In the genomic region with DNA sequence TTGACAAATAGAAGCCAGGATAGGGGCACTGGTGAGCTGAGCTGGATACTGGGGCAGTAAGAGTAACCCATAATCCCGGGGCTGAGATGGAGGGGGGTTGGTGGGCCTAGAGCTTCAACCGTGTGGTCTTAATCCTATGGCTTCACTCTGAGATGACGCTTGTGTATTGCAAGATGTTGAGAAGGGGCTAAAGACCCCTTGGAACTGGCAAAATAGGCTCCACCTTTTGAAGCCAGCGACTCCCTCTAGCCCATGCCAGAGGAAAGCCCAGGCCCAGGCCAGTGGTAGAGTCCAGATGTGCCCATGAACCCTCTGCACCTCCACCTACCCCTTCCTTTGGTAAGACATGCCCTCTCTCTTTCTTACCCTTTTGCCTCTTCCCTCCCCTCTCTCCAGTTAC, we compare ENCODE assay signal across 40 cellular contexts. TPM values are rescaled to one million over a fixed set of nuclear protein-coding genes. Genes with fewer than 3 reads are reported as not detected.
"Had no signal": no experiment of that assay in that cellular context is flagged by ENCODE, and none has a peak within 500 bp of the region (broad histone marks: within the 10 kb centered on the region; RNA-seq: fewer than 3 reads in every experiment).

No MANE protein-coding gene starts in this region.

- ATAC-seq: activated CD4-positive, CD25-positive, alpha-beta regulatory T cell treated with anti-CD3 and anti-CD28 coated beads, Interleukin-2, amount 50 U/mL, for 24 hours; activated CD8-positive, alpha-beta memory T cell treated with anti-CD3 and anti-CD28 coated beads, Interleukin-2, amount 10 ng/mL, durations not matched to agents 7 days and 5 days; activated CD8-positive, alpha-beta T cell treated with anti-CD3 and anti-CD28 coated beads, Interleukin-2, amount 10 ng/mL, durations not matched to agents 7 days and 5 days; activated T-helper 17 cell treated with anti-CD3 and anti-CD28 coated beads, Interleukin-2, amount 50 U/mL, for 72 hours; effector memory CD8-positive, alpha-beta T cell; foreskin keratinocyte; gastrocnemius medialis; T-helper 17 cell had no signal

- FAIRE-seq: astrocyte, bronchial epithelial cell, colon had no signal

- H3K27ac ChIP-seq: brain microvascular endothelial cell, esophagus muscularis mucosa, foreskin keratinocyte, gastrocnemius medialis, WERI-Rb-1 had no signal

- DNase-seq: activated B cell treated with CpG ODN at 0.5 μM for 24 hours; activated CD4-positive, alpha-beta T cell treated with anti-CD3 and anti-CD28 coated beads for 48 hours; activated CD4-positive, alpha-beta T cell treated with anti-CD3 and anti-CD28 coated beads, Interleukin-2, amount 50 U/mL, for 1 hour; activated CD4-positive, alpha-beta T cell treated with anti-CD3 and anti-CD28 coated beads, Interleukin-2, amount 50 U/mL, for 48 hours; activated CD8-positive, alpha-beta memory T cell treated with anti-CD3 and anti-CD28 coated beads, Interleukin-2, amount 10 ng/mL, durations not matched to agents 7 days and 5 days; activated CD8-positive, alpha-beta memory T cell treated with anti-CD3 and anti-CD28 coated beads, Interleukin-2, amount 50 U/mL, for 4 hours; activated CD8-positive, alpha-beta T cell treated with anti-CD3 and anti-CD28 coated beads, Interleukin-2, amount 10 ng/mL, durations not matched to agents 7 days and 5 days; activated effector memory CD4-positive, alpha-beta T cell treated with Interleukin-2 at 50 U/mL for 16 hours; activated gamma-delta T cell treated with Interleukin-2 at 50 U/mL for 16 hours; activated naive CD4-positive, alpha-beta T cell treated with anti-CD3 and anti-CD28 coated beads, Interleukin-2, amount 50 U/mL, for 16 hours; activated naive CD4-positive, alpha-beta T cell treated with Interleukin-2 at 50 U/mL for 16 hours; activated T-cell treated with anti-CD3 and anti-CD28 coated beads, Interleukin-2, amount 50 U/mL, for 1 hour; amniotic stem cell; anterior cingulate cortex; brain microvascular endothelial cell; cortex of kidney; dermis blood vessel endothelial cell; effector CD4-positive, alpha-beta T cell; effector memory CD8-positive, alpha-beta T cell; erythroblast; foreskin keratinocyte; gastrocnemius medialis; T-helper 1 cell; T-helper 17 cell; T1000; WERI-Rb-1 had no signal

- H3K36me3 ChIP-seq: brain microvascular endothelial cell, esophagus muscularis mucosa, gastrocnemius medialis, WERI-Rb-1 had no signal

- H3K4me3 Mint-ChIP-seq: activated B cell treated with CpG ODN at 0.5 μM for 24 hours; activated CD8-positive, alpha-beta memory T cell treated with anti-CD3 and anti-CD28 coated beads, Interleukin-2, amount 10 ng/mL, durations not matched to agents 7 days and 5 days; activated CD8-positive, alpha-beta T cell treated with anti-CD3 and anti-CD28 coated beads, Interleukin-2, amount 10 ng/mL, durations not matched to agents 7 days and 5 days; activated naive CD8-positive, alpha-beta T cell; activated T-helper 17 cell treated with anti-CD3 and anti-CD28 coated beads, Interleukin-2, amount 50 U/mL, for 72 hours; T-helper 17 cell; T-helper 2 cell treated with Interferon-gamma antibody and Interleukin-4, amounts not matched to agents 5 μg/mL and 100 μg/mL, for 36 hours had no signal

- H3K4me3 ChIP-seq: esophagus muscularis mucosa, gastrocnemius medialis had no signal

- H3K9me3 Mint-ChIP-seq: activated T-helper 17 cell treated with anti-CD3 and anti-CD28 coated beads, Interleukin-2, amount 50 U/mL, for 72 hours; central memory CD8-positive, alpha-beta T cell; T-helper 2 cell treated with Interferon-gamma antibody and Interleukin-4, amounts not matched to agents 5 μg/mL and 100 μg/mL, for 36 hours had no signal

- H3K9me3 ChIP-seq: esophagus muscularis mucosa, gastrocnemius medialis had no signal

- H3K27ac Mint-ChIP-seq: activated CD8-positive, alpha-beta T cell treated with anti-CD3 and anti-CD28 coated beads, Interleukin-2, amount 10 ng/mL, durations not matched to agents 7 days and 5 days; activated naive CD8-positive, alpha-beta T cell; activated T-helper 17 cell treated with anti-CD3 and anti-CD28 coated beads, Interleukin-2, amount 50 U/mL, for 72 hours; effector memory CD8-positive, alpha-beta T cell; T-helper 2 cell treated with Interferon-gamma antibody and Interleukin-4, amounts not matched to agents 5 μg/mL and 100 μg/mL, for 36 hours had no signal

- H3K36me3 Mint-ChIP-seq: activated CD8-positive, alpha-beta memory T cell treated with anti-CD3 and anti-CD28 coated beads, Interleukin-2, amount 10 ng/mL, durations not matched to agents 7 days and 5 days; activated naive CD8-positive, alpha-beta T cell had no signal

RNA-seq across cellular contexts. Expression of gene HOXC12, which starts 4.6 kb away (rescaled TPM):
- total RNA-seq: activated B cell treated with CpG ODN at 0.5 μM for 24 hours; activated CD8-positive, alpha-beta memory T cell treated with anti-CD3 and anti-CD28 coated beads for 36 hours; activated CD8-positive, alpha-beta memory T cell treated with anti-CD3 and anti-CD28 coated beads, Interleukin-2, amount 10 ng/mL, durations not matched to agents 7 days and 5 days; activated CD8-positive, alpha-beta T cell treated with anti-CD3 and anti-CD28 coated beads, Interleukin-2, amount 10 ng/mL, durations not matched to agents 7 days and 5 days; activated T-helper 17 cell treated with anti-CD3 and anti-CD28 coated beads, Interleukin-2, amount 50 U/mL, for 72 hours; astrocyte; bronchial epithelial cell; cardiac septum; cerebellum; dermis blood vessel endothelial cell; esophagus muscularis mucosa; gastrocnemius medialis; glomerular endothelial cell; T-helper 17 cell had no signal

RNA-seq across cellular contexts. Expression of gene HOXC11, which starts 13.6 kb away (rescaled TPM):
- total RNA-seq: activated B cell treated with CpG ODN at 0.5 μM for 24 hours; activated CD8-positive, alpha-beta memory T cell treated with anti-CD3 and anti-CD28 coated beads for 36 hours; activated CD8-positive, alpha-beta memory T cell treated with anti-CD3 and anti-CD28 coated beads, Interleukin-2, amount 10 ng/mL, durations not matched to agents 7 days and 5 days; activated CD8-positive, alpha-beta T cell treated with anti-CD3 and anti-CD28 coated beads, Interleukin-2, amount 10 ng/mL, durations not matched to agents 7 days and 5 days; activated T-helper 17 cell treated with anti-CD3 and anti-CD28 coated beads, Interleukin-2, amount 50 U/mL, for 72 hours; astrocyte; bronchial epithelial cell; cardiac septum; cerebellum; dermis blood vessel endothelial cell; esophagus muscularis mucosa; T-helper 17 cell had no signal
- polyA plus RNA-seq: adipose tissue had no signal

RNA-seq across cellular contexts. Expression of gene HOTAIR, which starts 15.4 kb away (rescaled TPM):
- total RNA-seq: activated B cell treated with CpG ODN at 0.5 μM for 24 hours; activated CD8-positive, alpha-beta memory T cell treated with anti-CD3 and anti-CD28 coated beads for 36 hours; activated CD8-positive, alpha-beta memory T cell treated with anti-CD3 and anti-CD28 coated beads, Interleukin-2, amount 10 ng/mL, durations not matched to agents 7 days and 5 days; activated CD8-positive, alpha-beta T cell treated with anti-CD3 and anti-CD28 coated beads, Interleukin-2, amount 10 ng/mL, durations not matched to agents 7 days and 5 days; activated T-helper 17 cell treated with anti-CD3 and anti-CD28 coated beads, Interleukin-2, amount 50 U/mL, for 72 hours; astrocyte; bronchial epithelial cell; cardiac septum; cerebellum; dermis blood vessel endothelial cell; esophagus muscularis mucosa; T-helper 17 cell had no signal
- polyA plus RNA-seq: adipose tissue had no signal

RNA-seq across cellular contexts. Expression of gene HOXC13, which starts 20.7 kb away (rescaled TPM):
- total RNA-seq: activated B cell treated with CpG ODN at 0.5 μM for 24 hours; activated CD8-positive, alpha-beta memory T cell treated with anti-CD3 and anti-CD28 coated beads for 36 hours; activated CD8-positive, alpha-beta memory T cell treated with anti-CD3 and anti-CD28 coated beads, Interleukin-2, amount 10 ng/mL, durations not matched to agents 7 days and 5 days; activated CD8-positive, alpha-beta T cell treated with anti-CD3 and anti-CD28 coated beads, Interleukin-2, amount 10 ng/mL, durations not matched to agents 7 days and 5 days; activated T-helper 17 cell treated with anti-CD3 and anti-CD28 coated beads, Interleukin-2, amount 50 U/mL, for 72 hours; astrocyte; bronchial epithelial cell; cardiac septum; cerebellum; dermis blood vessel endothelial cell; esophagus muscularis mucosa; glomerular endothelial cell; T-helper 17 cell had no signal

RNA-seq across cellular contexts. Expression of gene HOXC10, which starts 25.6 kb away (rescaled TPM):
- total RNA-seq: activated B cell treated with CpG ODN at 0.5 μM for 24 hours; activated CD8-positive, alpha-beta memory T cell treated with anti-CD3 and anti-CD28 coated beads for 36 hours; activated CD8-positive, alpha-beta memory T cell treated with anti-CD3 and anti-CD28 coated beads, Interleukin-2, amount 10 ng/mL, durations not matched to agents 7 days and 5 days; activated CD8-positive, alpha-beta T cell treated with anti-CD3 and anti-CD28 coated beads, Interleukin-2, amount 10 ng/mL, durations not matched to agents 7 days and 5 days; activated T-helper 17 cell treated with anti-CD3 and anti-CD28 coated beads, Interleukin-2, amount 50 U/mL, for 72 hours; astrocyte; bronchial epithelial cell; cardiac septum; cerebellum; esophagus muscularis mucosa; T-helper 17 cell had no signal
